8 cellular contexts compared by ENCODE assay signal in the genomic region with DNA sequence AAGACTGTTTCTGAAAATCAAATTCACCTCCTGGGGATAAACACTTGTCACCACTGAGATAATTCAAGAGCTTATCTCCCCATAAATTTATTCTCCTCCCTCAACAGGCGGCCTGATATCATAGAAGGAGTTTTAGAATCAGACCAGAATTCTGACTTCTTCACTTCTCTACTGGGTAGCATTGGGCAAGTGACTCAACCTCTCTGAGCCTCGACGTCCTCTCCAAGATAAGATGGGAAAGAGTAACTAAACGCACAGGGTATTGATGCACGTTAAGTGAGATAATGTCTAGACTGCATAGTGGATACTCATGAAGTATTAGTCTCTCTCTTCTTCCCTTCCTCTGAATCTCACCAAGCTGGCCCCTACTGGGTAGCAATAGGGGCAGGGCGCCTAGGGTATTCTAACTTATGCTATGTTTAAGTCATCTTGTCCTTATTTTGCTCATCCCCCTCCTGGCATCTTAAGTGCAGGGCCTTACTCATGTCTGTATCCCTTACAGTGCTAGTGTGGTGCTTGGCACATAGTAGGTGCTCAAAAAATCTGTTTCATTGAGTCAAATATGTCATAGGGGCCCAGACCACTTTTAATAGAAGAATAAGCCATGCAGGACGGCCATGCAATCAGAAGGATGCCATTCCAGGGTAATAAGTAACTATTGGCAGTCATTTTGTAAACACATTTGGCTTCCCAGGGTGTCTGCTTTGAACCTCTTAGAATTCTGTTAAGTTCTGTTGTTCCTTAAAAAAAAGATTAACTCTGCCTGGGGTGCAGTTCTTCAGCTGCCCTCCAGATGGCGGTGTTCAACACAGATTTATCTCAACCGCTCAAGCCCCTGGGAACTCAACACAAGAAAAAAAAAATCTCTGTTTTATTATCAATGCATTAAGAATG.
DNase-seq lines count a peak whose midpoint lies in the region; ATAC-seq and TF ChIP-seq lines count a peak whose summit lies in the region.

No MANE protein-coding gene starts in this region.

- ATAC-seq in CD8-positive, alpha-beta T cell: peak; percentile 38
- ATAC-seq in right cardiac atrium (no peak), GM21526 (IDR thresholded peaks at IDR 0.05; ENCODE audit: low FRiP score, unreplicated experiment) (no peak)

- TF ChIP-seq POLR2A in adrenal gland (IDR thresholded peaks at IDR 0.05) (no peak), sigmoid colon (IDR thresholded peaks at IDR 0.05) (no peak)

- CTCF ChIA-PET in CD8-positive, alpha-beta T cell (lab: Charles Lee): interaction anchor here (0.6 to 3.1 kb wide), 13 partner anchors 9 to 629 kb away, joined by 3 to 18 read pairs (median 3); no protein-coding TSS in a partner anchor

- no peak overlapping the region for H3K4me3 ChIP-seq in CD8-positive, alpha-beta T cell (ENCODE audit: low read depth, low read length)
- H3K4me3 ChIP-seq in adrenal gland (no peak overlapping the region), right cardiac atrium (ENCODE audit: low read length) (no peak overlapping the region), sigmoid colon (no peak overlapping the region)

- H3K4me3 Mint-ChIP-seq in CD8-positive, alpha-beta T cell: no peak overlapping the region

- POLR2A ChIA-PET in CD8-positive, alpha-beta T cell (lab: Charles Lee): no interaction called here

- H3K36me3 ChIP-seq in CD8-positive, alpha-beta T cell (ENCODE audit: insufficient read depth, low read length): no peaks in the 10 kb centered on the region
- H3K36me3 ChIP-seq in adrenal gland (replicated peaks in 1 of 2): no peaks in the 10 kb centered on the region
- H3K36me3 ChIP-seq in sigmoid colon: no peaks in the 10 kb centered on the region

- no peaks in the 10 kb centered on the region for H3K9me3 Mint-ChIP-seq in CD8-positive, alpha-beta T cell

- peaks cover 19% of the 10 kb centered on the region for H3K27me3 Mint-ChIP-seq in CD8-positive, alpha-beta T cell (ENCODE audit: low read depth)

- H3K4me1 ChIP-seq in CD8-positive, alpha-beta T cell (ENCODE audit: insufficient read depth, low read length): no peaks in the 10 kb centered on the region
- H3K4me1 ChIP-seq in adrenal gland (replicated peaks in 1 of 2) (no peaks in the 10 kb centered on the region), right cardiac atrium (ENCODE audit: control insufficient read depth, insufficient read depth, low read length) (no peaks in the 10 kb centered on the region), sigmoid colon (no peaks in the 10 kb centered on the region)

- TF ChIP-seq CTCF in CD8-positive, alpha-beta T cell (IDR thresholded peaks at IDR 0.05): peak; percentile 94
- TF ChIP-seq CTCF in GM20000 (IDR thresholded peaks at IDR 0.05; ENCODE audit: extremely low read depth, missing control alignments) (peak; percentile 70), adrenal gland (IDR thresholded peaks at IDR 0.05) (peak; percentile 86 to 99 (median 90)), sigmoid colon (IDR thresholded peaks at IDR 0.05) (peak; percentile 27 to 97 (median 77))

- H3K27ac Mint-ChIP-seq in CD8-positive, alpha-beta T cell: no peak overlapping the region

- intact Hi-C loops in CD8-positive, alpha-beta T cell (cut with DNase I, micrococcal nuclease): loop anchor here in 1 of 2 experiments (2.0 kb wide), 1 partner anchor 368 kb away; no protein-coding TSS in a partner anchor
- intact Hi-C loops in adrenal gland (cut with DNase I) (loop anchor here in 1 of 2 donors (10.0 kb wide), 1 partner anchor 386 kb away; no protein-coding TSS in a partner anchor), right cardiac atrium (cut with DNase I) (loop anchor here in 1 of 4 donors (10.0 kb wide), 1 partner anchor 386 kb away; no protein-coding TSS in a partner anchor), sigmoid colon (cut with DNase I) (no loop called here)

- no peaks in the 10 kb centered on the region for H3K27me3 ChIP-seq in CD8-positive, alpha-beta T cell (ENCODE audit: insufficient read depth, low read length)
- no peaks in the 10 kb centered on the region for H3K27me3 ChIP-seq in adrenal gland
- no peaks in the 10 kb centered on the region for H3K27me3 ChIP-seq in right cardiac atrium (ENCODE audit: control insufficient read depth, insufficient read depth)
- peaks cover 0 to 11% (median 0%) of the 10 kb centered on the region in 3 donors for H3K27me3 ChIP-seq in sigmoid colon

- peak in 6 of 7 experiments; percentile 1 to 50 (median 13) for DNase-seq in CD8-positive, alpha-beta T cell
- DNase-seq in GM20000 (ENCODE audit: low spot score) (peak; percentile 62), NCI-H748 treated with DMSO at 0.1 percent for 48 hours (lab: John Stamatoyannopoulos, UW) (peak; percentile 55), adrenal gland (peak; percentile 28 to 81 (median 54)), right cardiac atrium (peak in 2 of 3 donors; percentile 54 to 67), sigmoid colon (no peak)
- no peak for DNase-seq in activated CD4-positive, CD25-positive, alpha-beta regulatory T cell treated with anti-CD3 and anti-CD28 coated beads, Interleukin-2, amount 50 U/mL, for 72 hours

- TF ChIP-seq EP300 in sigmoid colon (IDR thresholded peaks at IDR 0.05): no peak

- no peaks in the 10 kb centered on the region for H3K36me3 Mint-ChIP-seq in CD8-positive, alpha-beta T cell

- H3K4me1 Mint-ChIP-seq in CD8-positive, alpha-beta T cell (ENCODE audit: low read depth): no peaks in the 10 kb centered on the region

- no peak overlapping the region for H3K27ac ChIP-seq in CD8-positive, alpha-beta T cell (ENCODE audit: low read depth, low read length)
- no peak overlapping the region for H3K27ac ChIP-seq in adrenal gland
- no peak overlapping the region for H3K27ac ChIP-seq in right cardiac atrium (ENCODE audit: low read length)
- no peak overlapping the region for H3K27ac ChIP-seq in sigmoid colon

- no peaks in the 10 kb centered on the region for H3K9me3 ChIP-seq in CD8-positive, alpha-beta T cell (ENCODE audit: low read length)
- H3K9me3 ChIP-seq in adrenal gland (replicated peaks in 1 of 3): no peaks in the 10 kb centered on the region
- no peaks in the 10 kb centered on the region for H3K9me3 ChIP-seq in right cardiac atrium (ENCODE audit: control insufficient read depth, low read length)
- no peaks in the 10 kb centered on the region for H3K9me3 ChIP-seq in sigmoid colon

- WGBS in adrenal gland, 4 donors: 50 to 54% (median 52%) methylated on average over 9 of the region's 9 CpGs
- WGBS in right cardiac atrium: 47% methylated on average over 9 of the region's 9 CpGs
- 56 to 60% methylated on average over 9 of the region's 9 CpGs for WGBS in sigmoid colon, 2 donors

Comparison
In these comparisons a context has a peak if more than half of its experiments do, and no peak if none do; other contexts are left out.
1. DNase-seq: peak in CD8-positive, alpha-beta T cell (6 of 7), GM20000 (single experiment), NCI-H748 treated with DMSO at 0.1 percent for 48 hours (single experiment), adrenal gland (7 of 7) and right cardiac atrium (2 of 3); none in sigmoid colon (single experiment) and activated CD4-positive, CD25-positive, alpha-beta regulatory T cell treated with anti-CD3 and anti-CD28 coated beads, Interleukin-2, amount 50 U/mL, for 72 hours (single experiment).
2. Peak in every context shown above with its lines, with median percentiles within 50 percentile points of each other: CTCF ChIP-seq.